ENCODE assay signal across 14 cellular contexts in the genomic region with DNA sequence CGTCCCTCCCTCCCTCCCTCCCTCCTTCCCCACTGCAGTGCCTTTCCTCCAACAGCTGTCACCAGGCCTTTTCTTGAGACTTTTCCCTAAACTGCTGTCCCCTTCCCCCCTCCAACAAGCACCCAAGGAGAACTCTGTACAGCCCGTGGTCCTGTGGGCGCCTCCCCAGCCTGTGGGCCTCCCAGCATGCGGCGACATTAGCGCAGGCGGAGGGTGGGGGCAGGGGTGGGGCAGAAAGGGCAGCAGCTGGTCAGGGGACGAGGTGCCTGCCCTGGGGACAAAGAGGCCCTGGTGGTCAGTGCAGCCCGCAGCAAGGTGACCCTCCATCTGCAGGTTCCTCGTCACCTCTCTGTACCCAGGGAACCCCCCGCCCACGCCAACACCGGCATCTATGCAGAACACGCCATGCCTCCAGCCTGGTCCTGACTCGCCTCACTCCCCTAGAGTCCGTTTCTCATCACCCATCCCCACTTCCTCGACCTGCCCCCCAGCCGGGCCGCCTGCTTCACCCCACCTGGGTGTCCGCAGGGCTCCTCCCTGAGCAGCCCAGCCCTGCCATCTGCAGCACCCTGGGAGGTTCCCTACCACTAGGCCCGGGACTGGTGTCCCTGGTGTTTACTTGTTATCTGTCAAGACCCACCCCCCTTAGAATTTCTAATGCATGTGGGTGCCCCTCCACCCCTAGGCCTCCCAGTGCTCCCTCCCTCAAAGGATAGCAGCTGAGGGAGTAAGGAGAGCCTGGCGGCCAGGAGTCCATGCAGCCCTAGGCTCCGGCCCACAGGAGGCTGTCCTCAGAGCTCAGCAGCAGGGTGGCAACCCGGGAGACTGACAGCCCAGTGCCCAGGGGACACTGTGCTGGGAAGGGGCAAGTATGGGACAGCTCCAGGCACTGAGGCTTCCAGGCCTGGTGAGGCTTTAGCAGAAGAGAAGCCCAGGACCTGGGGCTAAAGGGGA.
A peak's percentile ranks its signal among the peaks of the same experiment; 100 is the strongest.
DNase-seq lines count a peak whose midpoint lies in the region; ATAC-seq and TF ChIP-seq lines count a peak whose summit lies in the region.
"Had no signal": no experiment of that assay in that cellular context is flagged by ENCODE, and none has a peak within 500 bp of the region (broad histone marks: within the 10 kb centered on the region; RNA-seq: fewer than 3 reads in every experiment).

No MANE protein-coding gene starts in this region.

- H3K9ac ChIP-seq in BLaER1 (no peak overlapping the region), neuronal stem cell (ENCODE audit: low read depth, low read length, poor library complexity) (peak overlapping the region; percentile 60), GM23248 (no peak overlapping the region), Karpas-422 (ENCODE audit: low read length) (no peak overlapping the region)

- no peak overlapping the region for H4K91ac ChIP-seq in neuronal stem cell (ENCODE audit: low read depth, low read length, poor library complexity)

- CTCF ChIA-PET in activated B cell treated with CpG ODN at 0.5 μM for 24 hours (lab: Charles Lee), result no interaction called here

- H3K18ac ChIP-seq in neuronal stem cell (ENCODE audit: low read length), result peak overlapping the region; percentile 95

- H2BK5ac ChIP-seq in neuronal stem cell (ENCODE audit: low read length), result peak overlapping the region; percentile 24

- peak overlapping the region; percentile 81 for H2AK5ac ChIP-seq in neuronal stem cell (ENCODE audit: low read depth, low read length)

- peaks cover 4% of the 10 kb centered on the region for H3K79me1 ChIP-seq in neuronal stem cell (ENCODE audit: low read depth, low read length)

- no peaks in the 10 kb centered on the region for H3F3A ChIP-seq in GM23248 (ENCODE audit: insufficient read depth)

- H3K27ac Mint-ChIP-seq in activated B cell treated with CpG ODN at 0.5 μM for 24 hours, result no peak overlapping the region

- WGBS in neuronal stem cell (ENCODE audit: extremely low coverage in 2 of 2, insufficient read length in 2 of 2, insufficient replicate concordance in 1 of 2), 2 donors, result no CpG with 5 or more reads among the region's 24 CpGs
- 80 to 88% methylated on average over 19 to 24 of the region's 24 CpGs for WGBS in GM23248 (ENCODE audit: low coverage in 1 of 2, low lambda C conversion rate in 2 of 2, missing lambda C conversion rate in 2 of 2), 2 experiments

- no peaks in the 10 kb centered on the region for H3K36me3 Mint-ChIP-seq in activated B cell treated with CpG ODN at 0.5 μM for 24 hours (ENCODE audit: low read depth)

- no peak overlapping the region for H3K4me3 Mint-ChIP-seq in activated B cell treated with CpG ODN at 0.5 μM for 24 hours

- no peaks in the 10 kb centered on the region for H3K36me3 ChIP-seq in BLaER1
- H3K36me3 ChIP-seq in neuronal stem cell (replicated peaks in 1 of 2; ENCODE audit: control insufficient read depth in 2 of 2, insufficient read depth in 2 of 2, low read length in 2 of 2), result no peaks in the 10 kb centered on the region
- H3K36me3 ChIP-seq in GM23248 (ENCODE audit: low read depth), result peaks cover 6% of the 10 kb centered on the region; the same call in 1 of the 2 replicates
- no peaks in the 10 kb centered on the region for H3K36me3 ChIP-seq in Karpas-422 (ENCODE audit: insufficient read depth, low read length)

- H3K4me2 ChIP-seq in BLaER1 (peak overlapping the region; percentile 84), neuronal stem cell (ENCODE audit: insufficient read depth, low read length, poor library complexity, severe bottlenecking) (no peak overlapping the region), GM23248 (ENCODE audit: unreplicated experiment) (no peak overlapping the region), Karpas-422 (ENCODE audit: low read depth, low read length, poor library complexity, severe bottlenecking) (no peak overlapping the region)

- H3K9me2 ChIP-seq in GM23248 (ENCODE audit: insufficient read depth) (no peaks in the 10 kb centered on the region), Karpas-422 (replicated peaks; ENCODE audit: insufficient read depth, low read length) (no peaks in the 10 kb centered on the region)

- ATAC-seq in GM18868 (IDR thresholded peaks at IDR 0.05; ENCODE audit: unreplicated experiment) (peak; percentile 76), activated B cell treated with CpG ODN at 0.5 μM for 24 hours (ENCODE audit: low read depth) (no peak), HG02759 (IDR thresholded peaks at IDR 0.05; ENCODE audit: unreplicated experiment) (no peak)
- ATAC-seq: psoas muscle had no signal

- H3K27me3 ChIP-seq in BLaER1, result no peaks in the 10 kb centered on the region
- no peaks in the 10 kb centered on the region for H3K27me3 ChIP-seq in neuronal stem cell (ENCODE audit: control insufficient read depth in 3 of 3, insufficient read depth in 3 of 3, low read depth in 1 of 3, low read length in 3 of 3)
- no peaks in the 10 kb centered on the region for H3K27me3 ChIP-seq in GM23248 (replicated peaks; ENCODE audit: insufficient read depth)
- H3K27me3 ChIP-seq in Karpas-422 (ENCODE audit: low read length), result no peaks in the 10 kb centered on the region

- H3K27me3 Mint-ChIP-seq in activated B cell treated with CpG ODN at 0.5 μM for 24 hours, result no peaks in the 10 kb centered on the region

- H2AFZ ChIP-seq in neuronal stem cell (ENCODE audit: low read length) (peak overlapping the region; percentile 53), GM23248 (no peak overlapping the region), Karpas-422 (ENCODE audit: low read length) (no peak overlapping the region)

- H3K4me1 ChIP-seq in BLaER1, result peaks cover 56% of the 10 kb centered on the region
- H3K4me1 ChIP-seq in neuronal stem cell (ENCODE audit: control insufficient read depth in 2 of 2, insufficient read depth in 1 of 2, low read depth in 1 of 2, low read length in 2 of 2), result peaks cover 0 to 5% of the 10 kb centered on the region in 2 donors
- H3K4me1 ChIP-seq in GM23248 (ENCODE audit: insufficient read depth), result no peaks in the 10 kb centered on the region
- H3K4me1 ChIP-seq in Karpas-422 (ENCODE audit: low read length), result peaks cover 5% of the 10 kb centered on the region
- H3K4me1 ChIP-seq: psoas muscle had no signal

- peak overlapping the region; percentile 24; the same call in 1 of the 2 replicates for H3K27ac ChIP-seq in BLaER1
- no peak overlapping the region for H3K27ac ChIP-seq in neuronal stem cell (replicated peaks; ENCODE audit: low read length)
- H3K27ac ChIP-seq in GM23248, result no peak overlapping the region
- no peak overlapping the region for H3K27ac ChIP-seq in Karpas-422 (ENCODE audit: low read length)
- H3K27ac ChIP-seq: psoas muscle had no signal

- in situ Hi-C loops in GM23248 (cut with MboI), result no loop called here

- H3K4ac ChIP-seq in neuronal stem cell (ENCODE audit: low read length), result peak overlapping the region; percentile 37

- peak; percentile 9 for DNase-seq in activated B cell treated with CpG ODN at 0.5 μM for 24 hours
- DNase-seq in neuronal stem cell (ENCODE audit: low spot score), result no peak
- no peak for DNase-seq in GM23248
- DNase-seq in Karpas-422, result no peak
- no peak for DNase-seq in foreskin fibroblast
- DNase-seq: amniotic stem cell; NCI-H1930; NCI-H526 treated with DMSO at 0.1 percent for 48 hours; SIG-M5; stimulated activated CD4-positive, alpha-beta T cell treated with anti-CD3 and anti-CD28 coated beads, Interleukin-2, amount 100 ng/mL, for 24 hours had no signal

- no peak overlapping the region for H2BK120ac ChIP-seq in neuronal stem cell (ENCODE audit: low read depth, low read length)

- TF ChIP-seq CTCF in activated B cell treated with CpG ODN at 0.5 μM for 24 hours (IDR thresholded peaks at IDR 0.05), result no peak
- TF ChIP-seq CTCF in foreskin fibroblast (IDR thresholded peaks at IDR 0.05; ENCODE audit: low read depth, low read length), result no peak

- H2BK12ac ChIP-seq in neuronal stem cell (ENCODE audit: low read length), result no peak overlapping the region

- POLR2A ChIA-PET in activated B cell treated with CpG ODN at 0.5 μM for 24 hours (lab: Charles Lee), result no interaction called here

- H3K9me3 ChIP-seq in BLaER1 (no peaks in the 10 kb centered on the region), neuronal stem cell (replicated peaks in 1 of 2; ENCODE audit: control insufficient read depth in 2 of 2, insufficient read depth in 1 of 2, low read depth in 1 of 2, low read length in 2 of 2) (no peaks in the 10 kb centered on the region), GM23248 (ENCODE audit: low read depth) (no peaks in the 10 kb centered on the region), Karpas-422 (ENCODE audit: low read length) (no peaks in the 10 kb centered on the region)
- H3K9me3 ChIP-seq: psoas muscle had no signal

- peak overlapping the region; percentile 38 for H3K14ac ChIP-seq in neuronal stem cell (ENCODE audit: low read length)

- H3K23ac ChIP-seq in neuronal stem cell (ENCODE audit: low read depth, low read length, poor library complexity), result peak overlapping the region; percentile 73

- no peak overlapping the region for H2BK15ac ChIP-seq in neuronal stem cell (ENCODE audit: low read length)

- H4K20me1 ChIP-seq in BLaER1 (no peaks in the 10 kb centered on the region), GM23248 (ENCODE audit: insufficient read depth) (no peaks in the 10 kb centered on the region), Karpas-422 (ENCODE audit: insufficient read depth, low read depth, low read length) (0 out of 2 replicates have a peak, but pooled peaks cover 2% of the 10 kb centered on the region)

- H3K79me2 ChIP-seq in GM23248 (ENCODE audit: insufficient read depth) (peaks cover 5% of the 10 kb centered on the region; the same call in 1 of the 2 replicates), Karpas-422 (ENCODE audit: low read length) (no peaks in the 10 kb centered on the region)

- peaks cover 10% of the 10 kb centered on the region for H3K4me1 Mint-ChIP-seq in activated B cell treated with CpG ODN at 0.5 μM for 24 hours

- intact Hi-C loops in activated B cell treated with CpG ODN at 0.5 μM for 24 hours (cut with micrococcal nuclease), result no loop called here

- no peaks in the 10 kb centered on the region for H3K9me3 Mint-ChIP-seq in activated B cell treated with CpG ODN at 0.5 μM for 24 hours

- peak overlapping the region; percentile 65 for H4K8ac ChIP-seq in neuronal stem cell (ENCODE audit: low read depth, low read length)

- H3K4me3 ChIP-seq in BLaER1, result no peak overlapping the region
- no peak overlapping the region for H3K4me3 ChIP-seq in neuronal stem cell (ENCODE audit: low read length in 2 of 2)
- no peak overlapping the region for H3K4me3 ChIP-seq in GM23248
- H3K4me3 ChIP-seq in Karpas-422 (ENCODE audit: low read length), result no peak overlapping the region
- no peak overlapping the region for H3K4me3 ChIP-seq in foreskin fibroblast (ENCODE audit: low read depth in 1 of 2, low read length in 2 of 2)
- H3K4me3 ChIP-seq: psoas muscle had no signal
